Comparison of ENCODE assay signal across 10 cellular contexts in the genomic region with DNA sequence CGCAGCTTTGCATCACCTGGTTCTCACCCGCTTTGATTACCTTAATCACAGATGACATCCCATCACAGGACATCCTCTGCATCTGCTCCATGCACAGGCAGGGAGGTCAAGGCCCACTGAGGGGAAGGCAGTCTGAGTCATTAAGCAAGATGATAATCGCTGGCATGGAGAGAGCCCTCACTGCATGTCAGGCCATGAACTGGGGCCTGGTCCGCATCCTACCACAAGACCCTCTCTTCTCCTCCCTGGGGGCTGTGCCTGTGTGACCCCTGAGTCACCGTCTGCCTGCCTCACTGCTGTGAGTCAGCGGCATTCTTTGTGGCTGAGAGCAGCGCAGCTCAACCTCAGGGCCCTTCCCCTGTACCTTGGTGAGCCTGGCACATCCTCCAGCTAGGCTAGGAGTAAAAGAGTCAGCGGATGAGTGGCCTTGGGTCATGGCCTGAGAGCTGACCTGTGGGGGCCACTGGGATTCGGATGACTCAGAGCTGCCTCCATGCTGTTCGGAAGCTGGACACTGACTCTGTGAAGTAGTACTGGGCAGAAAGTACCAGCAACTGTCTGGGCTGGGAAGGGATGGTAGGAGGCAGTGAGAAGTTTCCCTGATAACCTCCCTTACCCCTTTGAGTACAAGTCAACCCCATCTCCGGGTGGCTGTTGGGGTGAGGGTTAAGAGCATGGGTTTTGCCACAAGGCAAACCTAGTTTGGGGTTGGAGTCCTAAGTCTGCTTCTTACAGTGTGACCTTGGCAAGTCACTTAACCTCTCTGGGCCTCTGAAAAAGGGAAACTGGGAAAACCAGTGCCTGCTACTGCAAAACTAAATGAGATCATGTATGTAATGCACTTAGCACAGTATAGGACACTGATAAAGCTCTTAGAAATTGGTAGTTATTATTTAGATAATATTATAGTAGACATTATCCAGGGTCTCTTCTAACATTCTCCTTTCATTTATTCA. TPM values are rescaled to one million over a fixed set of nuclear protein-coding genes. Genes with fewer than 3 reads are reported as not detected.
DNase-seq lines count a peak whose midpoint lies in the region; ATAC-seq, FAIRE-seq and TF ChIP-seq lines count a peak whose summit lies in the region.
"Had no signal": no experiment of that assay in that cellular context is flagged by ENCODE, and none has a peak within 500 bp of the region (broad histone marks: within the 10 kb centered on the region; RNA-seq: fewer than 3 reads in every experiment).

No MANE protein-coding gene starts in this region.

- peak overlapping the region in 1 of 2 experiments; percentile 50 for H2BK12ac ChIP-seq in mesenchymal stem cell (ENCODE audit: low read length in 2 of 2)

- peak overlapping the region; percentile 8 for H4K8ac ChIP-seq in mesenchymal stem cell (ENCODE audit: low read length)

- no peak for TF ChIP-seq POLR2A in GM12878 (IDR thresholded peaks at IDR 0.05; ENCODE audit: low read depth, low read length)

- peak; percentile 57 for ATAC-seq in GM12878
- no peak for ATAC-seq in HG03097 (IDR thresholded peaks at IDR 0.05; ENCODE audit: low FRiP score, unreplicated experiment)
- ATAC-seq in HG03521 (IDR thresholded peaks at IDR 0.05; ENCODE audit: unreplicated experiment): no peak

- RAD21 ChIA-PET in GM12878 (lab: Charles Lee; ENCODE audit: unreplicated experiment): no interaction called here

- H2BK5ac ChIP-seq in mesenchymal stem cell (ENCODE audit: low read depth, low read length, poor library complexity, severe bottlenecking): peak overlapping the region; percentile 58

- H3K4me1 ChIP-seq in GM12878 (ENCODE audit: control insufficient read depth, insufficient read depth, low read length) (no peaks in the 10 kb centered on the region), mesenchymal stem cell (ENCODE audit: control insufficient read depth, insufficient read depth, low read depth, low read length) (peaks cover 29% of the 10 kb centered on the region)

- no peak overlapping the region for H3K27ac ChIP-seq in GM12878 (ENCODE audit: control insufficient read depth, insufficient read depth)
- peak overlapping the region; percentile 91 for H3K27ac ChIP-seq in mesenchymal stem cell (ENCODE audit: low read length, poor library complexity, severe bottlenecking)
- H3K27ac ChIP-seq: KMS-11 had no signal

- H3K4ac ChIP-seq in mesenchymal stem cell (ENCODE audit: low read depth in 1 of 2, low read length in 2 of 2): no peak overlapping the region

- peak overlapping the region; percentile 22 for H2BK120ac ChIP-seq in mesenchymal stem cell (ENCODE audit: low read depth, low read length)

- H3K18ac ChIP-seq in mesenchymal stem cell (ENCODE audit: low read depth in 1 of 2, low read length in 2 of 2): peak overlapping the region; percentile 34 to 67

- no peaks in the 10 kb centered on the region for H3K79me1 ChIP-seq in mesenchymal stem cell (replicated peaks; ENCODE audit: low read length, poor library complexity, severe bottlenecking)

- peak overlapping the region; percentile 38 for H2BK15ac ChIP-seq in mesenchymal stem cell (ENCODE audit: low read depth, poor library complexity, severe bottlenecking)

- CTCF ChIA-PET in GM12878 (lab: Yijun Ruan, JAX): no interaction called here

- BruUV-seq in GM12878 (replicated peaks; lab: Mats Ljungman, UMichigan): no TSS peak

- no peak overlapping the region for H3K14ac ChIP-seq in mesenchymal stem cell (ENCODE audit: low read length in 2 of 2)

- FAIRE-seq in GM12878 (lab: Jason Lieb, UNC): no peak

- no peaks in the 10 kb centered on the region for H3K9me3 ChIP-seq in GM12878 (replicated peaks; ENCODE audit: control insufficient read depth, insufficient read depth, low read length)
- H3K9me3 ChIP-seq in mesenchymal stem cell (ENCODE audit: control insufficient read depth, low read length): no peaks in the 10 kb centered on the region

- H4K91ac ChIP-seq in mesenchymal stem cell (ENCODE audit: low read length): peak overlapping the region; percentile 12

- H3K4me3 ChIP-seq in GM12878 (no peak overlapping the region), mesenchymal stem cell (ENCODE audit: insufficient read depth in 1 of 2, low read depth in 1 of 2, low read length in 2 of 2) (peak overlapping the region in 1 of 2 experiments; percentile 55)

- no peak overlapping the region for H3K4me2 ChIP-seq in GM12878 (ENCODE audit: control insufficient read depth, insufficient read depth)
- peak overlapping the region; percentile 1 for H3K4me2 ChIP-seq in mesenchymal stem cell (ENCODE audit: low read length, poor library complexity, severe bottlenecking)
- H3K4me2 ChIP-seq: KMS-11 had no signal

- no peak for TF ChIP-seq RAD21 in GM12878 (IDR thresholded peaks at IDR 0.05; ENCODE audit: insufficient read depth, low read depth, low read length)

- POLR2A ChIA-PET in GM12878 (lab: Charles Lee): no interaction called here

- intact Hi-C loops in GM12878 (cut with micrococcal nuclease; ENCODE audit: unreplicated experiment): no loop called here

- H3K79me2 ChIP-seq in GM12878 (ENCODE audit: control insufficient read depth, insufficient read depth, low read length): no peaks in the 10 kb centered on the region

- H3K27me3 ChIP-seq in GM12878 (replicated peaks in 1 of 2; ENCODE audit: control insufficient read depth in 2 of 2, insufficient read depth in 2 of 2, low read length in 1 of 2) (peaks cover 2 to 4% of the 10 kb centered on the region in 2 experiments; a peak in 3 of 4 replicates), mesenchymal stem cell (ENCODE audit: control insufficient read depth in 1 of 2, insufficient read depth in 1 of 2, low read length in 2 of 2) (no peaks in the 10 kb centered on the region)

- DNase-seq in AG09319 (ENCODE audit: extremely low read depth, low read depth): peak; percentile 49
- peak; percentile 91 for DNase-seq in HPDE6-E6E7 (ENCODE audit: extremely low spot score)
- DNase-seq in GM12878 (ENCODE audit: low read depth, low spot score): no peak
- peak; percentile 98 for DNase-seq in mesenchymal stem cell
- DNase-seq in NCI-H748 (lab: John Stamatoyannopoulos, UW; ENCODE audit: unreplicated experiment): no peak
- DNase-seq in NCI-H2196 (lab: John Stamatoyannopoulos, UW; ENCODE audit: unreplicated experiment): no peak

- TF ChIP-seq EP300 in GM12878 (IDR thresholded peaks at IDR 0.05; ENCODE audit: borderline replicate concordance in 1 of 2, control insufficient read depth in 1 of 2, low read depth in 2 of 2, low read length in 2 of 2): no peak

- in situ Hi-C loops in GM12878 (cut with MboI): no loop called here

- SMC1A ChIA-PET in GM12878 (lab: Charles Lee; ENCODE audit: uncharacterized antibody, unreplicated experiment): no interaction called here

- no peak overlapping the region for H2AFZ ChIP-seq in GM12878 (ENCODE audit: control insufficient read depth, low read depth, low read length)
- no peak overlapping the region for H2AFZ ChIP-seq in mesenchymal stem cell (ENCODE audit: low read depth, low read length)

- H3K9ac ChIP-seq in GM12878 (ENCODE audit: control insufficient read depth, insufficient read depth, low read length) (no peak overlapping the region), mesenchymal stem cell (ENCODE audit: low read length) (peak overlapping the region; percentile 64)
- H3K9ac ChIP-seq: KMS-11 had no signal

- TF ChIP-seq CTCF in AG09319 (IDR thresholded peaks at IDR 0.05; ENCODE audit: low read depth, low read length): no peak
- no peak for TF ChIP-seq CTCF in GM12878 (IDR thresholded peaks at IDR 0.05 in 2 of 3, conservative IDR thresholded peaks at IDR 0.05 in 1 of 3; ENCODE audit: control insufficient read depth in 2 of 3, extremely low read depth in 1 of 3, insufficient read depth in 1 of 3, low read depth in 3 of 3, low read length in 3 of 3)

- WGBS in GM12878 (ENCODE audit: insufficient coverage, insufficient replicate concordance, low lambda C conversion rate, missing lambda C conversion rate): 38% methylated on average over 11 of the region's 11 CpGs
- WGBS in mesenchymal stem cell: 3% methylated on average over 11 of the region's 11 CpGs

- no peak overlapping the region for H3K23ac ChIP-seq in mesenchymal stem cell (ENCODE audit: low read length in 2 of 2)

- no peaks in the 10 kb centered on the region for H3K36me3 ChIP-seq in GM12878 (ENCODE audit: control insufficient read depth in 2 of 2, insufficient read depth in 2 of 2, low read length in 1 of 2)
- H3K36me3 ChIP-seq in mesenchymal stem cell (ENCODE audit: control insufficient read depth in 1 of 2, insufficient read depth in 2 of 2, low read depth in 1 of 2, low read length in 2 of 2): no peaks in the 10 kb centered on the region

- H2AK5ac ChIP-seq in mesenchymal stem cell (ENCODE audit: low read length, severe bottlenecking): peak overlapping the region; percentile 93

- H4K20me1 ChIP-seq in GM12878 (ENCODE audit: control insufficient read depth, insufficient read depth): no peaks in the 10 kb centered on the region

RNA-seq across cellular contexts. Expression of gene ARSI, which starts 14.6 kb away (rescaled TPM):
- 0.15 TPM in 1 of 2 replicates, not detected in the other for total RNA-seq in GM12878 (2013; cell fraction: nucleolus; rRNA removed)
- total RNA-seq in GM12878 (2014; rRNA removed) (not detected in 2 replicates), GM12878 (2014; rRNA removed; fragmentation: Illumina TruSeq; extraction: Trizol) (not detected in 2 replicates), GM12878 (2021) (not detected in 2 replicates)
- not detected for polyA plus RNA-seq in GM12878 (2011; ENCODE audit: low read depth)
- polyA plus RNA-seq in GM12878 (2011; rRNA removed) (not detected in 2 replicates), GM12878 (2014; fragmentation: Illumina TruSeq; extraction: Trizol) (not detected in 2 replicates), GM12878 (2014; fragmentation: Nextera tagmentation; extraction: Ambion mirVana) (not detected), GM12878 (2014; rRNA removed) (not detected in 2 replicates), GM12878 (2016; fragmentation: Nextera tagmentation; extraction: Ambion mirVana) (not detected)
- polyA plus RNA-seq in GM12878 (2011; cell fraction: cytosol; rRNA removed): not detected in 2 replicates
- polyA plus RNA-seq in GM12878 (2011; cell fraction: nucleus; rRNA removed): not detected in 2 replicates
- not detected in 2 replicates for polyA plus RNA-seq in GM12878 (2012)
- polyA minus RNA-seq in GM12878 (2011; rRNA and poly(A)+ RNA removed): not detected in 2 replicates
- not detected in 2 replicates for polyA minus RNA-seq in GM12878 (2011; cell fraction: cytosol; rRNA and poly(A)+ RNA removed)
- not detected in 2 replicates for polyA minus RNA-seq in GM12878 (2011; cell fraction: nucleus; rRNA and poly(A)+ RNA removed)
- polyA plus RNA-seq in mesenchymal stem cell (2013, experiment 1 of 2): 1.6 TPM
- 1.5 TPM for polyA plus RNA-seq in mesenchymal stem cell (2013, experiment 2 of 2)

RNA-seq across cellular contexts. Expression of gene CAMK2A, which starts 27.8 kb away (rescaled TPM):
- total RNA-seq in GM12878 (2013; cell fraction: nucleolus; rRNA removed): not detected in 2 replicates
- 0.11 TPM in 1 of 2 replicates, not detected in the other for total RNA-seq in GM12878 (2014; rRNA removed)
- total RNA-seq in GM12878 (2014; rRNA removed; fragmentation: Illumina TruSeq; extraction: Trizol): not detected in 2 replicates
- total RNA-seq in GM12878 (2021): not detected in 2 replicates
- not detected for polyA plus RNA-seq in GM12878 (2011; ENCODE audit: low read depth)
- not detected in 2 replicates for polyA plus RNA-seq in GM12878 (2011; rRNA removed)
- 0.03 TPM in 2 replicates for polyA plus RNA-seq in GM12878 (2011; cell fraction: cytosol; rRNA removed)
- polyA plus RNA-seq in GM12878 (2011; cell fraction: nucleus; rRNA removed): 0.09 and 0.13 TPM in 2 replicates
- polyA plus RNA-seq in GM12878 (2012): 0.08 TPM in 1 of 2 replicates, not detected in the other
- polyA plus RNA-seq in GM12878 (2014; fragmentation: Illumina TruSeq; extraction: Trizol): not detected in 2 replicates
- polyA plus RNA-seq in GM12878 (2014; fragmentation: Nextera tagmentation; extraction: Ambion mirVana): not detected
- not detected in 2 replicates for polyA plus RNA-seq in GM12878 (2014; rRNA removed)
- not detected for polyA plus RNA-seq in GM12878 (2016; fragmentation: Nextera tagmentation; extraction: Ambion mirVana)
- polyA minus RNA-seq in GM12878 (2011; rRNA and poly(A)+ RNA removed): 0.52 TPM in 1 of 2 replicates, not detected in the other
- polyA minus RNA-seq in GM12878 (2011; cell fraction: cytosol; rRNA and poly(A)+ RNA removed): not detected in 2 replicates
- 0.19 TPM in 1 of 2 replicates, not detected in the other for polyA minus RNA-seq in GM12878 (2011; cell fraction: nucleus; rRNA and poly(A)+ RNA removed)
- polyA plus RNA-seq in mesenchymal stem cell (2013, experiment 1 of 2): 0.65 TPM
- polyA plus RNA-seq in mesenchymal stem cell (2013, experiment 2 of 2): 0.47 TPM
- total RNA-seq: subcutaneous adipose tissue had no signal

RNA-seq across cellular contexts. Expression of gene TCOF1, which starts 40.2 kb away (rescaled TPM):
- 55.0 and 67.3 TPM in 2 replicates for total RNA-seq in GM12878 (2013; cell fraction: nucleolus; rRNA removed)
- total RNA-seq in GM12878 (2014; rRNA removed) (35.0 and 42.1 TPM in 2 replicates), GM12878 (2014; rRNA removed; fragmentation: Illumina TruSeq; extraction: Trizol) (30.5 and 35.6 TPM in 2 replicates), GM12878 (2021) (74.7 and 83.9 TPM in 2 replicates)
- polyA plus RNA-seq in GM12878 (2011; ENCODE audit: low read depth): 11.1 TPM
- polyA plus RNA-seq in GM12878 (2011; rRNA removed) (6.4 and 12.7 TPM in 2 replicates), GM12878 (2014; fragmentation: Illumina TruSeq; extraction: Trizol) (39.4 and 56.1 TPM in 2 replicates), GM12878 (2014; fragmentation: Nextera tagmentation; extraction: Ambion mirVana) (10 to 100 TPM in 1 of 2 experiments, 1 to 10 TPM in 1; 8.7 to 12.3 TPM), GM12878 (2014; rRNA removed) (35.4 and 44.6 TPM in 2 replicates), GM12878 (2016; fragmentation: Nextera tagmentation; extraction: Ambion mirVana) (10 to 100 TPM; 71.2 to 76.3 TPM)
- 17.0 and 18.6 TPM in 2 replicates for polyA plus RNA-seq in GM12878 (2011; cell fraction: cytosol; rRNA removed)
- 48.4 and 68.2 TPM in 2 replicates for polyA plus RNA-seq in GM12878 (2011; cell fraction: nucleus; rRNA removed)
- 20.7 and 25.6 TPM in 2 replicates for polyA plus RNA-seq in GM12878 (2012)
- polyA minus RNA-seq in GM12878 (2011; rRNA and poly(A)+ RNA removed): 14.8 and 21.1 TPM in 2 replicates
- 11.4 and 13.2 TPM in 2 replicates for polyA minus RNA-seq in GM12878 (2011; cell fraction: cytosol; rRNA and poly(A)+ RNA removed)
- 19.5 and 38.2 TPM in 2 replicates for polyA minus RNA-seq in GM12878 (2011; cell fraction: nucleus; rRNA and poly(A)+ RNA removed)
- polyA plus RNA-seq in mesenchymal stem cell (2013, experiment 1 of 2): 14.3 TPM
- polyA plus RNA-seq in mesenchymal stem cell (2013, experiment 2 of 2): 13.1 TPM

Comparison
In these comparisons a context has a peak if more than half of its experiments do, and no peak if none do; other contexts are left out.
1. DNase-seq: peak in AG09319 (single experiment), HPDE6-E6E7 (single experiment) and mesenchymal stem cell (single experiment); none in GM12878 (single experiment), NCI-H748 (single experiment) and NCI-H2196 (single experiment).